8 cellular contexts compared by ENCODE assay signal in the genomic region with DNA sequence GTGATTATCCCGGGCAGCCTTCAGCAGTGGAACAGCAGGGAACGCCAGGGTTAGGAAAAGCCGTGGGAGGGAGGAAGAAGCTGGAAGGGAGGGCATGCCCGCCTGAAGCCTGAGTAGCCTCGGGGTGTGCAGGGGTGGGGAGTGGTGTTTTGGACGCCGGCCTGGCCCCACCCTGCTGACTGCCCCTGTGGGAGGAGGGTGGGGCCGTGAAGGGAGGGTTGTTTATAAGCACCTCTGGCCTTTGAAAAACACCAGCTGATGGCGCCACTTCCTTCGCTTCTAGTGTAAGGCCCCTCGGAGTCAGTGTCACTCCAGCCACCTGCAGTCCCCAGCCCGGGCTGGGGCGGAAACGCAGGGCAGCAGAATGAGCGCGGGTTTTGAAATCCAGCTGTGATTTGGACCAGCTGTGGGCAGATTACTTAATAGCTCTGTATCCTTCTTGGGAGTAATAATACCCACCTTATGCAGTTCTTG. TPM values are rescaled to one million over a fixed set of nuclear protein-coding genes. Genes with fewer than 3 reads are reported as not detected.
A peak's percentile ranks its signal among the peaks of the same experiment; 100 is the strongest.
DNase-seq lines count a peak whose midpoint lies in the region; ATAC-seq and TF ChIP-seq lines count a peak whose summit lies in the region.

No MANE protein-coding gene starts in this region.

- peak; percentile 13 for TF ChIP-seq CTCF in AG09319 (IDR thresholded peaks at IDR 0.05; ENCODE audit: low read depth, low read length)
- no peak for TF ChIP-seq CTCF in nephron (IDR thresholded peaks at IDR 0.05; ENCODE audit: unreplicated experiment in 3 of 3)

- H3K4me3 Mint-ChIP-seq in nephron = peak overlapping the region; percentile 18 to 59 (median 28)
- no peak overlapping the region for H3K4me3 Mint-ChIP-seq in activated T-helper 17 cell treated with anti-CD3 and anti-CD28 coated beads, Interleukin-2, amount 50 U/mL, for 72 hours

- H3K36me3 Mint-ChIP-seq in nephron (ENCODE audit: low read depth) = no peaks in the 10 kb centered on the region
- no peaks in the 10 kb centered on the region for H3K36me3 Mint-ChIP-seq in activated T-helper 17 cell treated with anti-CD3 and anti-CD28 coated beads, Interleukin-2, amount 50 U/mL, for 72 hours (ENCODE audit: low read depth)

- peaks cover 39% of the 10 kb centered on the region for H3K4me1 Mint-ChIP-seq in nephron
- H3K4me1 Mint-ChIP-seq in activated T-helper 17 cell treated with anti-CD3 and anti-CD28 coated beads, Interleukin-2, amount 50 U/mL, for 72 hours = no peaks in the 10 kb centered on the region

- H3K27ac Mint-ChIP-seq in nephron = peak overlapping the region; percentile 1 to 38 (median 13)
- no peak overlapping the region for H3K27ac Mint-ChIP-seq in activated T-helper 17 cell treated with anti-CD3 and anti-CD28 coated beads, Interleukin-2, amount 50 U/mL, for 72 hours

- peaks cover 5% of the 10 kb centered on the region for H3K27me3 Mint-ChIP-seq in nephron (ENCODE audit: low read depth)
- H3K27me3 Mint-ChIP-seq in activated T-helper 17 cell treated with anti-CD3 and anti-CD28 coated beads, Interleukin-2, amount 50 U/mL, for 72 hours = peaks cover 15% of the 10 kb centered on the region

- peak; percentile 51 for DNase-seq in AG09319 (ENCODE audit: extremely low read depth, low read depth)
- DNase-seq in NCI-H146 (lab: John Stamatoyannopoulos, UW) = peak; percentile 79
- DNase-seq in NCI-H446 (lab: John Stamatoyannopoulos, UW) = no peak
- DNase-seq in DMS53 treated with DMSO at 0.1 percent for 48 hours (lab: John Stamatoyannopoulos, UW; ENCODE audit: unreplicated experiment) = no peak

- no peaks in the 10 kb centered on the region for H3K9me3 Mint-ChIP-seq in nephron
- H3K9me3 Mint-ChIP-seq in activated T-helper 17 cell treated with anti-CD3 and anti-CD28 coated beads, Interleukin-2, amount 50 U/mL, for 72 hours = no peaks in the 10 kb centered on the region

- ATAC-seq in esophagus mucosa (peak; percentile 94), GM21529 (IDR thresholded peaks at IDR 0.05; ENCODE audit: unreplicated experiment) (no peak)
- ATAC-seq in activated T-helper 17 cell treated with anti-CD3 and anti-CD28 coated beads, Interleukin-2, amount 50 U/mL, for 72 hours (replicated peaks) = no peak

RNA-seq across cellular contexts. Expression of a gene that starts 52.8 kb away (rescaled TPM):
- total RNA-seq in esophagus mucosa = 0.60 TPM
- total RNA-seq in activated T-helper 17 cell treated with anti-CD3 and anti-CD28 coated beads, Interleukin-2, amount 50 U/mL, for 72 hours = under 1 TPM in 1 of 2 donors, not detected in 1; 0.21 TPM

Comparison
In these comparisons a context has a peak if more than half of its experiments do, and no peak if none do; other contexts are left out.
1. DNase-seq: peak in AG09319 (single experiment) and NCI-H146 (single experiment); none in NCI-H446 (0 of 2) and DMS53 treated with DMSO at 0.1 percent for 48 hours (single experiment).